ENCODE assay signal across 32 cellular contexts in genomic region chr13:66069570-66069969, GRCh38.
DNase-seq lines count a peak whose midpoint lies in the region; ATAC-seq and TF ChIP-seq lines count a peak whose summit lies in the region.
"Had no signal": no experiment of that assay in that cellular context is flagged by ENCODE, and none has a peak within 500 bp of the region (broad histone marks: within the 10 kb centered on the region; RNA-seq: fewer than 3 reads in every experiment).

No MANE protein-coding gene starts in this region.

- no peak overlapping the region for H3K27ac ChIP-seq in SU-DHL-6 (ENCODE audit: low read depth, low read length)
- no peak overlapping the region for H3K27ac ChIP-seq in mesenchymal stem cell (ENCODE audit: low read length, poor library complexity, severe bottlenecking)
- H3K27ac ChIP-seq in GM23338 (ENCODE audit: low read depth), result no peak overlapping the region
- no peak overlapping the region for H3K27ac ChIP-seq in testis
- H3K27ac ChIP-seq: A549, epithelial cell of prostate, SK-N-MC, thyroid gland, VCaP had no signal

- H3K4me3 ChIP-seq in SU-DHL-6 (ENCODE audit: insufficient read depth, low read length, poor library complexity, severe bottlenecking) (no peak overlapping the region), choroid plexus epithelial cell (ENCODE audit: low read depth, low read length) (no peak overlapping the region), mesenchymal stem cell (ENCODE audit: insufficient read depth in 1 of 2, low read depth in 1 of 2, low read length in 2 of 2) (no peak overlapping the region), GM23338 (no peak overlapping the region), testis (no peak overlapping the region)
- H3K4me3 ChIP-seq: A549, HAP-1, SK-N-MC, thyroid gland had no signal

- DNase-seq in EH (ENCODE audit: low read depth), result peak; percentile 20
- DNase-seq in choroid plexus epithelial cell (ENCODE audit: low read depth), result peak; percentile 1
- peak; percentile 18 for DNase-seq in mesenchymal stem cell
- DNase-seq in GM23338 (ENCODE audit: low spot score), result no peak
- no peak for DNase-seq in testis
- no peak for DNase-seq in GF-D8 (lab: John Stamatoyannopoulos, UW)
- DNase-seq: activated CD4-positive, alpha-beta T cell treated with anti-CD3 and anti-CD28 coated beads for 4 hours; activated gamma-delta T cell treated with Interleukin-2 at 50 U/mL for 16 hours; activated T-cell treated with anti-CD3 and anti-CD28 coated beads, Interleukin-2, amount 50 U/mL, for 1 hour; CD4-positive, alpha-beta memory T cell; effector CD4-positive, alpha-beta T cell; KG1; MM.1S; naive B cell; NCI-H2029 treated with DMSO at 0.1 percent for 48 hours; NCI-H345; NCI-H774; nucleus accumbens; RPMI8226; small intestine; stimulated activated CD4-positive, alpha-beta T cell treated with anti-CD3 and anti-CD28 coated beads, Interleukin-1b, Interleukin-23, amount 100 ng/mL, for 48 hours; stimulated activated CD8-positive, alpha-beta memory T cell treated with anti-CD3 and anti-CD28 coated beads, Interleukin-4, amount 100 ng/mL, for 48 hours; stimulated activated naive CD8-positive, alpha-beta T cell treated with anti-CD3 and anti-CD28 coated beads, Interleukin-15, amount 100 ng/mL, for 72 hours; T-helper 17 cell; thyroid gland had no signal

- no peak overlapping the region for H4K8ac ChIP-seq in mesenchymal stem cell (ENCODE audit: low read length)

- H3K9ac ChIP-seq in SU-DHL-6 (ENCODE audit: low read length), result no peak overlapping the region
- H3K9ac ChIP-seq in mesenchymal stem cell (ENCODE audit: low read length), result no peak overlapping the region

- H3K36me3 Mint-ChIP-seq in GM23338 (ENCODE audit: low read depth), result no peaks in the 10 kb centered on the region
- H3K36me3 Mint-ChIP-seq: CD4-positive, alpha-beta memory T cell; naive B cell had no signal

- no peaks in the 10 kb centered on the region for H3K36me3 ChIP-seq in SU-DHL-6 (ENCODE audit: low read length)
- no peaks in the 10 kb centered on the region for H3K36me3 ChIP-seq in mesenchymal stem cell (ENCODE audit: control insufficient read depth in 1 of 2, insufficient read depth in 2 of 2, low read depth in 1 of 2, low read length in 2 of 2)
- no peaks in the 10 kb centered on the region for H3K36me3 ChIP-seq in GM23338 (ENCODE audit: insufficient read depth)
- no peaks in the 10 kb centered on the region for H3K36me3 ChIP-seq in testis (ENCODE audit: low read depth, missing control alignments)
- H3K36me3 ChIP-seq: HAP-1, thyroid gland had no signal

- no peaks in the 10 kb centered on the region for H3F3A ChIP-seq in SU-DHL-6 (ENCODE audit: insufficient read depth)
- H3F3A ChIP-seq in GM23338 (replicated peaks; ENCODE audit: low read depth), result no peaks in the 10 kb centered on the region

- H3K27me3 Mint-ChIP-seq in GM23338 (ENCODE audit: insufficient read depth, low read depth, poor library complexity), result no peaks in the 10 kb centered on the region
- H3K27me3 Mint-ChIP-seq: CD4-positive, alpha-beta memory T cell; naive B cell; stimulated activated naive CD8-positive, alpha-beta T cell treated with anti-CD3 and anti-CD28 coated beads, Interleukin-15, amount 100 ng/mL, for 72 hours; T-helper 17 cell had no signal

- TF ChIP-seq CTCF in SU-DHL-6 (IDR thresholded peaks at IDR 0.05; ENCODE audit: insufficient read depth, low read length, poor library complexity, severe bottlenecking) (no peak), choroid plexus epithelial cell (conservative IDR thresholded peaks at IDR 0.05; ENCODE audit: low read depth, low read length) (no peak), GM23338 (conservative IDR thresholded peaks at IDR 0.05; ENCODE audit: low read depth in 2 of 2) (no peak), testis (IDR thresholded peaks at IDR 0.05) (no peak)

- H4K20me1 ChIP-seq in SU-DHL-6 (ENCODE audit: low read depth, low read length) (no peaks in the 10 kb centered on the region), GM23338 (replicated peaks; ENCODE audit: insufficient read depth) (no peaks in the 10 kb centered on the region)

- H3K79me2 ChIP-seq in SU-DHL-6 (ENCODE audit: insufficient read depth, low read length), result no peaks in the 10 kb centered on the region
- no peaks in the 10 kb centered on the region for H3K79me2 ChIP-seq in GM23338 (replicated peaks; ENCODE audit: insufficient read depth)

- no peak for TF ChIP-seq POLR2A in testis (IDR thresholded peaks at IDR 0.05)

- no peak overlapping the region for H3K14ac ChIP-seq in mesenchymal stem cell (ENCODE audit: low read length in 2 of 2)

- no peak overlapping the region for H2AK5ac ChIP-seq in mesenchymal stem cell (ENCODE audit: low read length, severe bottlenecking)

- no peak overlapping the region for H2BK5ac ChIP-seq in mesenchymal stem cell (ENCODE audit: low read depth, low read length, poor library complexity, severe bottlenecking)

- no peak overlapping the region for H2BK120ac ChIP-seq in mesenchymal stem cell (ENCODE audit: low read depth, low read length)

- H2BK12ac ChIP-seq in mesenchymal stem cell (ENCODE audit: low read length in 2 of 2), result no peak overlapping the region

- no peaks in the 10 kb centered on the region for H3K9me3 ChIP-seq in SU-DHL-6 (ENCODE audit: insufficient read depth, low read length)
- H3K9me3 ChIP-seq in mesenchymal stem cell (ENCODE audit: control insufficient read depth, low read length), result no peaks in the 10 kb centered on the region
- no peaks in the 10 kb centered on the region for H3K9me3 ChIP-seq in testis
- H3K9me3 ChIP-seq: A549, HAP-1, thyroid gland had no signal

- H3K4ac ChIP-seq in mesenchymal stem cell (ENCODE audit: low read depth in 1 of 2, low read length in 2 of 2), result no peak overlapping the region

- intact Hi-C loops in testis (cut with DNase I; ENCODE audit: low total_unique reads), result no loop called here

- H3K4me2 ChIP-seq in SU-DHL-6 (ENCODE audit: low read depth, low read length, poor library complexity, severe bottlenecking), result no peak overlapping the region
- no peak overlapping the region for H3K4me2 ChIP-seq in mesenchymal stem cell (ENCODE audit: low read length, poor library complexity, severe bottlenecking)
- H3K4me2 ChIP-seq in GM23338, result no peak overlapping the region
- H3K4me2 ChIP-seq: A549 had no signal

- H3K79me1 ChIP-seq in mesenchymal stem cell (replicated peaks; ENCODE audit: low read length, poor library complexity, severe bottlenecking), result no peaks in the 10 kb centered on the region

- no peaks in the 10 kb centered on the region for H3K9me2 ChIP-seq in SU-DHL-6 (replicated peaks; ENCODE audit: insufficient read depth, low read length)
- H3K9me2 ChIP-seq in GM23338 (ENCODE audit: insufficient read depth), result no peaks in the 10 kb centered on the region

- H2AFZ ChIP-seq in SU-DHL-6 (ENCODE audit: low read depth, low read length, severe bottlenecking) (peak overlapping the region; percentile 14), mesenchymal stem cell (ENCODE audit: low read depth, low read length) (no peak overlapping the region), GM23338 (no peak overlapping the region)

- H3K18ac ChIP-seq in mesenchymal stem cell (ENCODE audit: low read depth in 1 of 2, low read length in 2 of 2), result no peak overlapping the region

- H3K27ac Mint-ChIP-seq in GM23338, result no peak overlapping the region
- H3K27ac Mint-ChIP-seq: CD4-positive, alpha-beta memory T cell; naive B cell; stimulated activated naive CD8-positive, alpha-beta T cell treated with anti-CD3 and anti-CD28 coated beads, Interleukin-15, amount 100 ng/mL, for 72 hours; T-helper 17 cell had no signal

- ATAC-seq in GM23338, result no peak
- no peak for ATAC-seq in GM21737 (IDR thresholded peaks at IDR 0.05; ENCODE audit: unreplicated experiment)
- ATAC-seq: A549; stimulated activated naive CD8-positive, alpha-beta T cell treated with anti-CD3 and anti-CD28 coated beads, Interleukin-15, amount 100 ng/mL, for 72 hours; T-helper 17 cell had no signal

- H3K4me1 ChIP-seq in mesenchymal stem cell (ENCODE audit: control insufficient read depth, insufficient read depth, low read depth, low read length) (no peaks in the 10 kb centered on the region), GM23338 (ENCODE audit: insufficient read depth) (no peaks in the 10 kb centered on the region), testis (no peaks in the 10 kb centered on the region)
- H3K4me1 ChIP-seq: A549, HAP-1, thyroid gland had no signal

- no peak overlapping the region for H4K91ac ChIP-seq in mesenchymal stem cell (ENCODE audit: low read length)

- H3K4me1 Mint-ChIP-seq in GM23338, result peaks cover 2% of the 10 kb centered on the region; the same call in 1 of the 3 replicates
- H3K4me1 Mint-ChIP-seq: CD4-positive, alpha-beta memory T cell; naive B cell; stimulated activated naive CD8-positive, alpha-beta T cell treated with anti-CD3 and anti-CD28 coated beads, Interleukin-15, amount 100 ng/mL, for 72 hours; T-helper 17 cell had no signal

- WGBS in mesenchymal stem cell, result 82% methylated on average over 1 of the region's 1 CpG
- WGBS in testis, 2 donors, result 89 to 91% methylated on average over 1 of the region's 1 CpG

- H3K27me3 ChIP-seq in SU-DHL-6 (ENCODE audit: low read length) (no peaks in the 10 kb centered on the region), mesenchymal stem cell (ENCODE audit: control insufficient read depth in 1 of 2, insufficient read depth in 1 of 2, low read length in 2 of 2) (no peaks in the 10 kb centered on the region), GM23338 (ENCODE audit: insufficient read depth) (no peaks in the 10 kb centered on the region), testis (no peaks in the 10 kb centered on the region)
- H3K27me3 ChIP-seq: thyroid gland had no signal

- H3K4me3 Mint-ChIP-seq in GM23338, result no peak overlapping the region
- H3K4me3 Mint-ChIP-seq: CD4-positive, alpha-beta memory T cell; naive B cell; stimulated activated naive CD8-positive, alpha-beta T cell treated with anti-CD3 and anti-CD28 coated beads, Interleukin-15, amount 100 ng/mL, for 72 hours; T-helper 17 cell had no signal

- no peak overlapping the region for H3K23ac ChIP-seq in mesenchymal stem cell (ENCODE audit: low read length in 2 of 2)

- H3K9me3 Mint-ChIP-seq in GM23338, result no peaks in the 10 kb centered on the region
- H3K9me3 Mint-ChIP-seq: naive B cell; stimulated activated naive CD8-positive, alpha-beta T cell treated with anti-CD3 and anti-CD28 coated beads, Interleukin-15, amount 100 ng/mL, for 72 hours had no signal

- no peak overlapping the region for H2BK15ac ChIP-seq in mesenchymal stem cell (ENCODE audit: low read depth, poor library complexity, severe bottlenecking)

TF ChIP-seq in GM23338, 12 proteins besides CTCF, POLR2A, EP300 and RAD21 (continues in another document):
- TF ChIP-seq EZH2phosphoT487 (IDR thresholded peaks at IDR 0.05; ENCODE audit: unreplicated experiment) (no peak), ZNF114 (CRISPR knock-in tag; IDR thresholded peaks at IDR 0.05) (no peak)

Comparison
In these comparisons a context has a peak if more than half of its experiments do, and no peak if none do; other contexts are left out.
1. DNase-seq: peak in EH (single experiment), choroid plexus epithelial cell (single experiment) and mesenchymal stem cell (single experiment); none in GM23338 (single experiment), testis (single experiment) and GF-D8 (single experiment).